ENCODE assay signal across 6 cellular contexts in genomic region chr16:30066882-30067583, GRCh38. TPM values are rescaled to one million over a fixed set of nuclear protein-coding genes. Genes with fewer than 3 reads are reported as not detected.
DNase-seq lines count a peak whose midpoint lies in the region; ATAC-seq and TF ChIP-seq lines count a peak whose summit lies in the region.

No MANE protein-coding gene starts in this region.

- WGBS in adrenal gland, 4 donors = 34 to 53% (median 43%) methylated on average over 7 to 17 of the region's 17 CpGs

- DNase-seq in adrenal gland (peak; percentile 53 to 74 (median 61)), NCI-H2029 treated with DMSO at 0.1 percent for 48 hours (lab: John Stamatoyannopoulos, UW) (no peak)

- ATAC-seq in GM19351 (IDR thresholded peaks at IDR 0.05; ENCODE audit: unreplicated experiment) (no peak), HG03045 (IDR thresholded peaks at IDR 0.05; ENCODE audit: unreplicated experiment) (no peak)

- H3K36me3 ChIP-seq in ES-I3 (ENCODE audit: insufficient read depth, low read length) (peaks cover 29% of the 10 kb centered on the region), adrenal gland (replicated peaks in 1 of 2) (peaks cover 0 to 53% of the 10 kb centered on the region in 2 donors), mucosa of stomach (ENCODE audit: control insufficient read depth, insufficient read depth, low read length) (peaks cover 35% of the 10 kb centered on the region)

- H3K9ac ChIP-seq in ES-I3 (ENCODE audit: low read depth, low read length) (peak overlapping the region; percentile 98), mucosa of stomach (ENCODE audit: low read length) (peak overlapping the region; percentile 96)

- no peaks in the 10 kb centered on the region for H3K27me3 ChIP-seq in adrenal gland
- no peaks in the 10 kb centered on the region for H3K27me3 ChIP-seq in mucosa of stomach (ENCODE audit: control insufficient read depth, insufficient read depth, low read length)

- H3K4me3 ChIP-seq in adrenal gland (peak overlapping the region; percentile 41 to 96 (median 88)), mucosa of stomach (ENCODE audit: low read length) (peak overlapping the region; percentile 98)

- TF ChIP-seq POLR2A in adrenal gland (IDR thresholded peaks at IDR 0.05) = peak in 1 of 2 donors; percentile 14

- H3K9me3 ChIP-seq in ES-I3 (ENCODE audit: control insufficient read depth, insufficient read depth, low read length) (no peaks in the 10 kb centered on the region), adrenal gland (replicated peaks in 1 of 3) (no peaks in the 10 kb centered on the region), mucosa of stomach (ENCODE audit: control insufficient read depth, low read length) (no peaks in the 10 kb centered on the region)

- peak overlapping the region; percentile 76 to 100 (median 99) for H3K27ac ChIP-seq in adrenal gland

- intact Hi-C loops in adrenal gland (cut with DNase I) = no loop called here

- no peak for TF ChIP-seq CTCF in adrenal gland (IDR thresholded peaks at IDR 0.05)

- H3K4me1 ChIP-seq in ES-I3 (ENCODE audit: insufficient read depth, low read length) (peaks cover 4% of the 10 kb centered on the region), adrenal gland (replicated peaks in 1 of 2) (peaks cover 41 to 50% of the 10 kb centered on the region in 2 donors), mucosa of stomach (ENCODE audit: control insufficient read depth, insufficient read depth, low read length) (peaks cover 46% of the 10 kb centered on the region)

RNA-seq across cellular contexts. Expression of gene ALDOA, which starts 1.5 kb away (rescaled TPM):
- 1,000 to 10,000 TPM; 1,155 to 1,930 (median 1,648) TPM for total RNA-seq in adrenal gland
- polyA plus RNA-seq in adrenal gland = 1,000 to 10,000 TPM in 1 of 3 donors, 100 to 1,000 TPM in 2; 623 to 1,215 (median 899) TPM

RNA-seq across cellular contexts. Expression of gene PPP4C, which starts 8.8 kb away (rescaled TPM):
- 100 to 1,000 TPM in 3 of 8 donors, 10 to 100 TPM in 5; 44.5 to 136 (median 80.8) TPM for total RNA-seq in adrenal gland
- 10 to 100 TPM; 39.2 to 93.0 (median 87.1) TPM for polyA plus RNA-seq in adrenal gland

RNA-seq across cellular contexts. Expression of gene TBX6, which starts 24.7 kb away (rescaled TPM):
- 1 to 10 TPM; 1.1 to 3.4 (median 2.4) TPM for total RNA-seq in adrenal gland
- polyA plus RNA-seq in adrenal gland = 1 to 10 TPM in 2 of 3 donors, under 1 TPM in 1; 0.22 to 5.1 (median 1.9) TPM

RNA-seq across cellular contexts. Expression of gene YPEL3, which starts 29.0 kb away (rescaled TPM):
- 100 to 1,000 TPM in 4 of 8 donors, 10 to 100 TPM in 4; 18.9 to 210 (median 94.5) TPM for total RNA-seq in adrenal gland
- 100 to 1,000 TPM in 2 of 3 donors, 10 to 100 TPM in 1; 14.6 to 454 (median 310) TPM for polyA plus RNA-seq in adrenal gland

RNA-seq across cellular contexts. Expression of gene TLCD3B, which starts 36.0 kb away (rescaled TPM):
- total RNA-seq in adrenal gland = 1 to 10 TPM in 2 of 8 donors, under 1 TPM in 3, not detected in 3; 0.11 to 3.1 (median 0.51) TPM
- polyA plus RNA-seq in adrenal gland = 10 to 100 TPM in 1 of 3 donors, 1 to 10 TPM in 1, under 1 TPM in 1; 0.40 to 10.6 (median 1.8) TPM
